24 cellular contexts compared by ENCODE assay signal in the genomic region with DNA sequence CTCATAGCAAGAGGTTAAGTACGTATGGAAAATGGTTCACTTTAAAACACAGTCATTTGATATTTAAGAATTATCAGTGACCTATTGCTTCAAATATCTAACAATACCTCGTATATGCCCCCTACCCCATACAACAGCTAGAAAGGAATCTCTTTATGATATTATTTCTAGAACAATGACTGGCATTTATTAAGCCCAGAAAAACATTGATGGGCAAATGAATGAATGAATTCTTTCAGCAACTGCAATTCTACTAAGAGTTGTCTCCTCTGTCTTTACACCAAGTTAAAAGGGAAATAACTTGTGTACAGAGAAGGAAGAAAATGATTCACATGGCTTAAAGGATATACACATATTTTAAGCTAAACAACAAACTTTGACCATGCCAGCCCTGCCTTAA.
"Had no signal": no experiment of that assay in that cellular context is flagged by ENCODE, and none has a peak within 500 bp of the region (broad histone marks: within the 10 kb centered on the region; RNA-seq: fewer than 3 reads in every experiment).

No MANE protein-coding gene starts in this region.

- H3K4me1 Mint-ChIP-seq: endodermal cell; immature natural killer cell; memory B cell; natural killer cell; stimulated activated effector memory CD8-positive, alpha-beta T cell treated with anti-CD3 and anti-CD28 coated beads, Interleukin-12 subunit alpha, Interleukin-12 subunit beta, amount 100 ng/mL, for 72 hours had no signal

- H3K27ac Mint-ChIP-seq: dendritic cell treated with granulocyte-macrophage colony-stimulating factor and Interleukin-4, amounts not matched to agents 40 ng/mL and 50 ng/mL, for 4 days; endodermal cell; immature natural killer cell; memory B cell; natural killer cell; progenitor cell of endocrine pancreas; stimulated activated effector memory CD8-positive, alpha-beta T cell treated with anti-CD3 and anti-CD28 coated beads, Interleukin-12 subunit alpha, Interleukin-12 subunit beta, amount 100 ng/mL, for 72 hours had no signal

- H3K27ac ChIP-seq: colonic mucosa, esophagus muscularis mucosa, lower lobe of right lung, parathyroid adenoma, stomach, thyroid gland, vagina had no signal

- H3K9ac ChIP-seq: parathyroid adenoma had no signal

- H2AFZ ChIP-seq: parathyroid adenoma had no signal

- H3K9me3 Mint-ChIP-seq: dendritic cell treated with granulocyte-macrophage colony-stimulating factor and Interleukin-4, amounts not matched to agents 40 ng/mL and 50 ng/mL, for 4 days; endodermal cell had no signal

- H3K9me3 ChIP-seq: colonic mucosa, esophagus muscularis mucosa, lower lobe of right lung, stomach, thyroid gland, vagina had no signal

- H3K4me3 Mint-ChIP-seq: dendritic cell treated with granulocyte-macrophage colony-stimulating factor and Interleukin-4, amounts not matched to agents 40 ng/mL and 50 ng/mL, for 4 days; endodermal cell; immature natural killer cell; memory B cell; natural killer cell; stimulated activated effector memory CD8-positive, alpha-beta T cell treated with anti-CD3 and anti-CD28 coated beads, Interleukin-12 subunit alpha, Interleukin-12 subunit beta, amount 100 ng/mL, for 72 hours had no signal

- ATAC-seq: lower lobe of right lung; natural killer cell; sciatic nerve; stimulated activated effector memory CD8-positive, alpha-beta T cell treated with anti-CD3 and anti-CD28 coated beads, Interleukin-12 subunit alpha, Interleukin-12 subunit beta, amount 100 ng/mL, for 72 hours had no signal

- H3K36me3 ChIP-seq: colonic mucosa, esophagus muscularis mucosa, lower lobe of right lung, stomach, thyroid gland, vagina had no signal

- H3K27me3 ChIP-seq: colonic mucosa, esophagus muscularis mucosa, stomach, thyroid gland, vagina had no signal

- H3K79me2 ChIP-seq: parathyroid adenoma had no signal

- H3K4me3 ChIP-seq: colonic mucosa, esophagus muscularis mucosa, lower lobe of right lung, stomach, thyroid gland, vagina had no signal

- H3K36me3 Mint-ChIP-seq: immature natural killer cell; memory B cell; natural killer cell; stimulated activated effector memory CD8-positive, alpha-beta T cell treated with anti-CD3 and anti-CD28 coated beads, Interleukin-12 subunit alpha, Interleukin-12 subunit beta, amount 100 ng/mL, for 72 hours had no signal

- FAIRE-seq: frontal cortex had no signal

- H3K27me3 Mint-ChIP-seq: dendritic cell treated with granulocyte-macrophage colony-stimulating factor and Interleukin-4, amounts not matched to agents 40 ng/mL and 50 ng/mL, for 4 days; memory B cell; progenitor cell of endocrine pancreas had no signal

- DNase-seq: colonic mucosa; effector CD8-positive, alpha-beta T cell; endodermal cell; hypothalamus; immature natural killer cell; islet precursor cell; left ventricle myocardium superior; lower lobe of right lung; natural killer cell; stimulated activated CD4-positive, alpha-beta T cell treated with anti-CD3 and anti-CD28 coated beads, Interleukin-2, amount 100 ng/mL, for 24 hours; stimulated activated CD4-positive, alpha-beta T cell treated with anti-CD3 and anti-CD28 coated beads, Interleukin-4, amount 100 ng/mL, for 24 hours; stimulated activated naive CD4-positive, alpha-beta T cell treated with Interleukin-2 at 50 U/mL for 16 hours; stomach; trophoblast cell had no signal

- H3K4me1 ChIP-seq: colonic mucosa, esophagus muscularis mucosa, lower lobe of right lung, parathyroid adenoma, stomach, thyroid gland, vagina had no signal
